In genomic region chr1:51567653-51568052, GRCh38 we compare ENCODE assay signal across 12 cellular contexts. TPM values are rescaled to one million over a fixed set of nuclear protein-coding genes. Genes with fewer than 3 reads are reported as not detected.
DNase-seq lines count a peak whose midpoint lies in the region; TF ChIP-seq lines count a peak whose summit lies in the region.
"Had no signal": no experiment of that assay in that cellular context is flagged by ENCODE, and none has a peak within 500 bp of the region (broad histone marks: within the 10 kb centered on the region; RNA-seq: fewer than 3 reads in every experiment).

No MANE protein-coding gene starts in this region.

- TF ChIP-seq CTCF in choroid plexus epithelial cell (conservative IDR thresholded peaks at IDR 0.05; ENCODE audit: low read depth, low read length) = no peak
- no peak for TF ChIP-seq CTCF in prostate gland (IDR thresholded peaks at IDR 0.05)
- TF ChIP-seq CTCF in suprapubic skin (IDR thresholded peaks at IDR 0.05) = no peak

- DNase-seq in EH (ENCODE audit: low read depth) (peak; percentile 96), NCI-H69 (lab: John Stamatoyannopoulos, UW) (peak; percentile 23), choroid plexus epithelial cell (ENCODE audit: low read depth) (peak; percentile 90), prostate gland (ENCODE audit: low spot score) (peak; percentile 39), NCI-H82 treated with DMSO at 0.1 percent for 48 hours (lab: John Stamatoyannopoulos, UW; ENCODE audit: unreplicated experiment) (no peak), suprapubic skin (ENCODE audit: low spot score in 2 of 2) (no peak), NK-92 (lab: John Stamatoyannopoulos, UW; ENCODE audit: unreplicated experiment) (no peak)
- no peak for DNase-seq in effector CD4-positive, alpha-beta T cell
- DNase-seq: activated effector memory CD4-positive, alpha-beta T cell treated with anti-CD3 and anti-CD28 coated beads, Interleukin-2, amount 50 U/mL, for 16 hours; cortex of kidney; retina; SHP77 treated with DMSO at 0.1 percent for 48 hours had no signal

- H3K27me3 ChIP-seq in prostate gland (replicated peaks; ENCODE audit: insufficient read depth) (no peaks in the 10 kb centered on the region), suprapubic skin (no peaks in the 10 kb centered on the region)

- intact Hi-C loops in prostate gland (cut with DNase I) = loop anchor here (10.0 kb wide), 1 partner anchor 197 kb away; no protein-coding TSS in a partner anchor

- no peak for TF ChIP-seq POLR2A in prostate gland (IDR thresholded peaks at IDR 0.05)
- no peak for TF ChIP-seq POLR2A in suprapubic skin (IDR thresholded peaks at IDR 0.05)

- H3K27ac ChIP-seq in prostate gland (peak overlapping the region; percentile 48 to 68), suprapubic skin (no peak overlapping the region)

- H3K36me3 ChIP-seq in prostate gland (no peaks in the 10 kb centered on the region), suprapubic skin (no peaks in the 10 kb centered on the region)

- H3K4me1 ChIP-seq in prostate gland (replicated peaks) (peaks cover 16% of the 10 kb centered on the region), suprapubic skin (peaks cover 38% of the 10 kb centered on the region)

- H3K9me3 ChIP-seq in prostate gland (no peaks in the 10 kb centered on the region), suprapubic skin (no peaks in the 10 kb centered on the region)

- TF ChIP-seq EP300 in suprapubic skin (IDR thresholded peaks at IDR 0.05) = no peak

- H3K4me3 ChIP-seq in choroid plexus epithelial cell (ENCODE audit: low read depth, low read length) = no peak overlapping the region
- H3K4me3 ChIP-seq in prostate gland = no peak overlapping the region
- H3K4me3 ChIP-seq in suprapubic skin = no peak overlapping the region

RNA-seq across cellular contexts. Expression of gene EPS15, which starts 48.6 kb away (rescaled TPM):
- 10 to 100 TPM; 62.4 to 70.4 TPM for total RNA-seq in prostate gland
- 100 to 1,000 TPM in 1 of 4 donors, 10 to 100 TPM in 3; 57.1 to 127 (median 81.5) TPM for total RNA-seq in suprapubic skin

RNA-seq across cellular contexts. Expression of gene OSBPL9, which starts 49.2 kb away (rescaled TPM):
- 100 to 1,000 TPM in 1 of 2 donors, 10 to 100 TPM in 1; 93.6 to 104 TPM for total RNA-seq in prostate gland
- 100 to 1,000 TPM in 2 of 4 donors, 10 to 100 TPM in 2; 49.7 to 166 (median 90.4) TPM for total RNA-seq in suprapubic skin

Comparison
In these comparisons a context has a peak if more than half of its experiments do, and no peak if none do; other contexts are left out.
1. DNase-seq: peak in EH (single experiment), NCI-H69 (single experiment), choroid plexus epithelial cell (single experiment) and prostate gland (single experiment); none in NCI-H82 treated with DMSO at 0.1 percent for 48 hours (single experiment), effector CD4-positive, alpha-beta T cell (single experiment), suprapubic skin (0 of 2) and NK-92 (single experiment).